Comparison of ENCODE assay signal across 29 cellular contexts in genomic region chr19:21260164-21260847, GRCh38.
"Had no signal": no experiment of that assay in that cellular context is flagged by ENCODE, and none has a peak within 500 bp of the region (broad histone marks: within the 10 kb centered on the region; RNA-seq: fewer than 3 reads in every experiment).

No MANE protein-coding gene starts in this region.

- H3K27me3 Mint-ChIP-seq: stimulated activated memory B cell treated with anti-CD40 and anti-IgM and Interleukin-4, amounts not matched to agents 10 μg/mL and 1 μg/mL and 100 μg/mL, for 72 hours; stimulated activated naive B cell treated with anti-CD40 and anti-IgM and Interleukin-4, amounts not matched to agents 10 μg/mL and 1 μg/mL and 100 μg/mL, for 72 hours; stimulated activated naive CD8-positive, alpha-beta T cell treated with anti-CD3 and anti-CD28 coated beads, Interleukin-15, amount 100 ng/mL, for 72 hours; stimulated activated naive CD8-positive, alpha-beta T cell treated with anti-CD3 and anti-CD28 coated beads, Interleukin-15, Interleukin-2, amounts not matched to agents 100 ng/mL and 50 ng/mL, for 24 hours; type B pancreatic cell had no signal

- H3K9me3 ChIP-seq: testis, thoracic aorta, thyroid gland, upper lobe of right lung, uterus, vagina had no signal

- H3K4me3 Mint-ChIP-seq: stimulated activated effector memory CD8-positive, alpha-beta T cell treated with anti-CD3 and anti-CD28 coated beads, Interleukin-12 subunit alpha, Interleukin-12 subunit beta, amount 100 ng/mL, for 72 hours; stimulated activated memory B cell treated with anti-CD40 and anti-IgM and Interleukin-4, amounts not matched to agents 10 μg/mL and 1 μg/mL and 100 μg/mL, for 72 hours; stimulated activated naive B cell treated with anti-CD40 and anti-IgM and Interleukin-4, amounts not matched to agents 10 μg/mL and 1 μg/mL and 100 μg/mL, for 72 hours; stimulated activated naive CD8-positive, alpha-beta T cell treated with anti-CD3 and anti-CD28 coated beads, Interleukin-15, amount 100 ng/mL, for 72 hours; stimulated activated naive CD8-positive, alpha-beta T cell treated with anti-CD3 and anti-CD28 coated beads, Interleukin-15, Interleukin-2, amounts not matched to agents 100 ng/mL and 50 ng/mL, for 24 hours; type B pancreatic cell had no signal

- DNase-seq: stimulated activated CD4-positive, alpha-beta T cell treated with anti-CD3 and anti-CD28 coated beads, Interleukin-2, amount 100 ng/mL, for 48 hours; stimulated activated CD4-positive, alpha-beta T cell treated with anti-CD3 and anti-CD28 coated beads, Interleukin-4, amount 100 ng/mL, for 1 hour; stimulated activated CD4-positive, alpha-beta T cell treated with anti-CD3 and anti-CD28 coated beads, Interleukin-4, amount 100 ng/mL, for 24 hours; stimulated activated CD4-positive, alpha-beta T cell treated with anti-CD3 and anti-CD28 coated beads, Interleukin-4, amount 100 ng/mL, for 4 hours; stimulated activated CD8-positive, alpha-beta memory T cell treated with anti-CD3 and anti-CD28 coated beads, Interleukin-4, amount 100 ng/mL, for 48 hours; stimulated activated naive B cell treated with anti-CD40 and anti-IgM and Interleukin-4, amounts not matched to agents 10 μg/mL and 1 μg/mL and 100 μg/mL, for 72 hours; stimulated activated naive CD4-positive, alpha-beta T cell; stimulated activated naive CD4-positive, alpha-beta T cell treated with Interleukin-2 at 50 U/mL for 16 hours; stimulated activated naive CD8-positive, alpha-beta T cell treated with anti-CD3 and anti-CD28 coated beads, Interleukin-15, amount 100 ng/mL, for 72 hours; stimulated activated naive CD8-positive, alpha-beta T cell treated with anti-CD3 and anti-CD28 coated beads, Interleukin-15, Interleukin-2, amounts not matched to agents 100 U/mL and 50 U/mL, for 24 hours; stomach; substantia nigra; testis; thyroid gland; tibial artery; transverse colon; trophoblast cell; upper lobe of right lung; uterus had no signal

- H3K27me3 ChIP-seq: stomach, suprapubic skin, testis, thyroid gland, tibial artery, tibial nerve, transverse colon, upper lobe of left lung, upper lobe of right lung, uterus, vagina had no signal

- H3K36me3 Mint-ChIP-seq: stimulated activated effector memory CD8-positive, alpha-beta T cell treated with anti-CD3 and anti-CD28 coated beads, Interleukin-12 subunit alpha, Interleukin-12 subunit beta, amount 100 ng/mL, for 72 hours; type B pancreatic cell had no signal

- H3K27ac ChIP-seq: stomach, suprapubic skin, testis, thoracic aorta, thyroid gland, tibial artery, tibial nerve, transverse colon, upper lobe of left lung, upper lobe of right lung, uterus, vagina had no signal

- H3K36me3 ChIP-seq: stomach, suprapubic skin, thoracic aorta, thyroid gland, tibial artery, tibial nerve, transverse colon, upper lobe of left lung, upper lobe of right lung, uterus, vagina had no signal

- FAIRE-seq: urothelium cell line had no signal

- H3K4me1 ChIP-seq: stomach, suprapubic skin, testis, thyroid gland, tibial artery, tibial nerve, transverse colon, upper lobe of left lung, upper lobe of right lung, uterus, vagina had no signal

- H3K27ac Mint-ChIP-seq: stimulated activated effector memory CD8-positive, alpha-beta T cell treated with anti-CD3 and anti-CD28 coated beads, Interleukin-12 subunit alpha, Interleukin-12 subunit beta, amount 100 ng/mL, for 72 hours; stimulated activated memory B cell treated with anti-CD40 and anti-IgM and Interleukin-4, amounts not matched to agents 10 μg/mL and 1 μg/mL and 100 μg/mL, for 72 hours; stimulated activated naive B cell treated with anti-CD40 and anti-IgM and Interleukin-4, amounts not matched to agents 10 μg/mL and 1 μg/mL and 100 μg/mL, for 72 hours; stimulated activated naive CD8-positive, alpha-beta T cell treated with anti-CD3 and anti-CD28 coated beads, Interleukin-15, amount 100 ng/mL, for 72 hours; stimulated activated naive CD8-positive, alpha-beta T cell treated with anti-CD3 and anti-CD28 coated beads, Interleukin-15, Interleukin-2, amounts not matched to agents 100 ng/mL and 50 ng/mL, for 24 hours; type B pancreatic cell had no signal

- H3K4me3 ChIP-seq: stomach, suprapubic skin, testis, thoracic aorta, thyroid gland, tibial artery, tibial nerve, transverse colon, upper lobe of left lung, upper lobe of right lung, uterus, vagina had no signal

- H3K4me1 Mint-ChIP-seq: stimulated activated effector memory CD8-positive, alpha-beta T cell treated with anti-CD3 and anti-CD28 coated beads, Interleukin-12 subunit alpha, Interleukin-12 subunit beta, amount 100 ng/mL, for 72 hours; stimulated activated memory B cell treated with anti-CD40 and anti-IgM and Interleukin-4, amounts not matched to agents 10 μg/mL and 1 μg/mL and 100 μg/mL, for 72 hours; stimulated activated naive B cell treated with anti-CD40 and anti-IgM and Interleukin-4, amounts not matched to agents 10 μg/mL and 1 μg/mL and 100 μg/mL, for 72 hours; stimulated activated naive CD8-positive, alpha-beta T cell treated with anti-CD3 and anti-CD28 coated beads, Interleukin-15, amount 100 ng/mL, for 72 hours had no signal

- ATAC-seq: stimulated activated effector memory CD8-positive, alpha-beta T cell treated with anti-CD3 and anti-CD28 coated beads, Interleukin-12 subunit alpha, Interleukin-12 subunit beta, amount 100 ng/mL, for 72 hours; stimulated activated memory B cell treated with anti-CD40 and anti-IgM and Interleukin-4, amounts not matched to agents 10 μg/mL and 1 μg/mL and 100 μg/mL, for 72 hours; stimulated activated naive B cell treated with anti-CD40 and anti-IgM and Interleukin-4, amounts not matched to agents 10 μg/mL and 1 μg/mL and 100 μg/mL, for 72 hours; stimulated activated naive CD8-positive, alpha-beta T cell treated with anti-CD3 and anti-CD28 coated beads, Interleukin-15, amount 100 ng/mL, for 72 hours; stimulated activated naive CD8-positive, alpha-beta T cell treated with anti-CD3 and anti-CD28 coated beads, Interleukin-15, Interleukin-2, amounts not matched to agents 100 U/mL and 50 U/mL, for 24 hours; upper lobe of right lung had no signal
